In the genomic region with DNA sequence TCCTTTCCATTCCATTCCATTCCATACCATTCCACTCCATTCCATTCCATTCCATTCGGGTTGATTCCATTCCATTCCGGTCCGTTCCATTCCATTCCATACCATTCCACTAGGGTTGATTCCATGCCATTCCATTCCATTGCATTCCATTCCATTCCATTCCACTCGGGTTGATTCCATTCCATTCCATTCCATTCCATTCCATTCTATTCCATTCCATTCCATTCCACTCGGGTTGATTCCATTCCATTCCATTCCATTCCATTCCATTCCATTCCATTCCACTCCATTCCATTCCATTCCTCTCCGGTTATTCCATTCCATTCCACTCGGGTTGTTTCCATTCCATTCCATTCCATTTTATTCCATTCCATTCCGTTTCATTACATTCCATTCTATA, we compare ENCODE assay signal across 7 cellular contexts.
A peak's percentile ranks its signal among the peaks of the same experiment; 100 is the strongest.
DNase-seq lines count a peak whose midpoint lies in the region; ATAC-seq lines count a peak whose summit lies in the region.
"Not testable (repeated sequence)": the region's sequence is repeated elsewhere in the genome, so short reads cannot be mapped to it uniquely, and the experiment has no call there.

No MANE protein-coding gene starts in this region.

- ATAC-seq in GM18870 (IDR thresholded peaks at IDR 0.05; ENCODE audit: unreplicated experiment), result peak; percentile 39
- peak; percentile 51 for ATAC-seq in GM21515 (IDR thresholded peaks at IDR 0.05; ENCODE audit: unreplicated experiment)
- peak; percentile 30 for ATAC-seq in HG02870 (IDR thresholded peaks at IDR 0.05; ENCODE audit: unreplicated experiment)
- peak; percentile 41 for ATAC-seq in HG03354 (IDR thresholded peaks at IDR 0.05; ENCODE audit: poor library complexity, severe bottlenecking, unreplicated experiment)
- ATAC-seq in T-helper 17 cell, result peak; percentile 57
- peak; percentile 80 for ATAC-seq in Right ventricle myocardium superior (ENCODE audit: poor library complexity)
- peak; percentile 65 for ATAC-seq in naive thymus-derived CD4-positive, alpha-beta T cell

- H3K4me1 ChIP-seq in naive thymus-derived CD4-positive, alpha-beta T cell (ENCODE audit: control insufficient read depth in 2 of 2, insufficient read depth in 2 of 2, low read length in 2 of 2), result not testable (repeated sequence)

- H3K27me3 Mint-ChIP-seq in T-helper 17 cell; naive thymus-derived CD4-positive, alpha-beta T cell: not testable (repeated sequence)

- H3K4me3 Mint-ChIP-seq in T-helper 17 cell; naive thymus-derived CD4-positive, alpha-beta T cell: not testable (repeated sequence)

- POLR2A ChIA-PET in naive thymus-derived CD4-positive, alpha-beta T cell (lab: Charles Lee), result not testable (repeated sequence)

- not testable (repeated sequence) for H3K27ac ChIP-seq in naive thymus-derived CD4-positive, alpha-beta T cell (ENCODE audit: low read depth, low read length)

- H3K36me3 ChIP-seq in naive thymus-derived CD4-positive, alpha-beta T cell (ENCODE audit: control insufficient read depth in 2 of 3, insufficient read depth in 3 of 3, low read length in 3 of 3), result not testable (repeated sequence)

- not testable (repeated sequence) for H3K27ac Mint-ChIP-seq in T-helper 17 cell; naive thymus-derived CD4-positive, alpha-beta T cell

- intact Hi-C loops in Right ventricle myocardium superior (cut with DNase I); naive thymus-derived CD4-positive, alpha-beta T cell (cut with micrococcal nuclease): not testable (repeated sequence)

- CTCF ChIA-PET in naive thymus-derived CD4-positive, alpha-beta T cell (lab: Charles Lee), result not testable (repeated sequence)

- H3K4me3 ChIP-seq in naive thymus-derived CD4-positive, alpha-beta T cell (ENCODE audit: low read length), result not testable (repeated sequence)

- not testable (repeated sequence) for H3K9me3 ChIP-seq in T-helper 17 cell (ENCODE audit: control insufficient read depth, low read length, poor library complexity, severe bottlenecking); naive thymus-derived CD4-positive, alpha-beta T cell (ENCODE audit: control insufficient read depth in 2 of 3, low read length in 3 of 3)

- H3K9me3 Mint-ChIP-seq in naive thymus-derived CD4-positive, alpha-beta T cell, result peaks cover 6 to 46% (median 40%) of the 10 kb centered on the region in 11 donors

- H3K27me3 ChIP-seq in naive thymus-derived CD4-positive, alpha-beta T cell (ENCODE audit: control insufficient read depth in 2 of 2, insufficient read depth in 2 of 2, low read length in 2 of 2), result not testable (repeated sequence)

- H3K36me3 Mint-ChIP-seq in T-helper 17 cell (ENCODE audit: low read depth), result peaks cover 10% of the 10 kb centered on the region
- H3K36me3 Mint-ChIP-seq in naive thymus-derived CD4-positive, alpha-beta T cell, result peaks cover 13 to 41% (median 24%) of the 10 kb centered on the region in 5 donors

- not testable (repeated sequence) for H3K4me1 Mint-ChIP-seq in T-helper 17 cell
- H3K4me1 Mint-ChIP-seq in naive thymus-derived CD4-positive, alpha-beta T cell, result peaks cover 0 to 11% (median 0%) of the 10 kb centered on the region in 7 donors

- not testable (repeated sequence) for DNase-seq in T-helper 17 cell; Right ventricle myocardium superior; naive thymus-derived CD4-positive, alpha-beta T cell

Comparison
In these comparisons a context has a peak if more than half of its experiments do, and no peak if none do; other contexts are left out.
1. ATAC-seq: peak in every context shown above with its lines; median percentile 80 in Right ventricle myocardium superior; 65 in naive thymus-derived CD4-positive, alpha-beta T cell; 57 in T-helper 17 cell; 51 in GM21515; 41 in HG03354; 39 in GM18870; 30 in HG02870.